In genomic region chr12:130078852-130079251, GRCh38 we compare ENCODE assay signal across 18 cellular contexts.
"Had no signal": no experiment of that assay in that cellular context is flagged by ENCODE, and none has a peak within 500 bp of the region (broad histone marks: within the 10 kb centered on the region; RNA-seq: fewer than 3 reads in every experiment).

No MANE protein-coding gene starts in this region.

- ATAC-seq: Panc1, PC-3, Right ventricle myocardium inferior, SK-N-SH treated with all-trans-retinoic acid at 6 μM for 48 hours had no signal

- H3K4me1 ChIP-seq: SJCRH30 had no signal

- DNase-seq: KBM-7, MG63, NCI-H1092 treated with DMSO at 0.1 percent for 48 hours, NCI-H1436, NCI-H1694, NCI-H187 treated with DMSO at 0.1 percent for 48 hours, NCI-H2029 treated with DMSO at 0.1 percent for 48 hours, NCI-H2227 treated with DMSO at 0.1 percent for 48 hours, NCI-H524, NCI-H526 treated with DMSO at 0.1 percent for 48 hours, NCI-H748 treated with DMSO at 0.1 percent for 48 hours, PC-3, SHP77 treated with DMSO at 0.1 percent for 48 hours, SJCRH30, T-helper 1 cell had no signal

- H3K27me3 ChIP-seq: MG63, SJCRH30 had no signal

- H3K27ac ChIP-seq: SJCRH30 had no signal

- H3K9me3 ChIP-seq: MG63, SJCRH30 had no signal

- H3K4me3 ChIP-seq: MG63, SJCRH30 had no signal

- H3K36me3 ChIP-seq: MG63, SJCRH30 had no signal
